ENCODE assay signal across 11 cellular contexts in the genomic region with DNA sequence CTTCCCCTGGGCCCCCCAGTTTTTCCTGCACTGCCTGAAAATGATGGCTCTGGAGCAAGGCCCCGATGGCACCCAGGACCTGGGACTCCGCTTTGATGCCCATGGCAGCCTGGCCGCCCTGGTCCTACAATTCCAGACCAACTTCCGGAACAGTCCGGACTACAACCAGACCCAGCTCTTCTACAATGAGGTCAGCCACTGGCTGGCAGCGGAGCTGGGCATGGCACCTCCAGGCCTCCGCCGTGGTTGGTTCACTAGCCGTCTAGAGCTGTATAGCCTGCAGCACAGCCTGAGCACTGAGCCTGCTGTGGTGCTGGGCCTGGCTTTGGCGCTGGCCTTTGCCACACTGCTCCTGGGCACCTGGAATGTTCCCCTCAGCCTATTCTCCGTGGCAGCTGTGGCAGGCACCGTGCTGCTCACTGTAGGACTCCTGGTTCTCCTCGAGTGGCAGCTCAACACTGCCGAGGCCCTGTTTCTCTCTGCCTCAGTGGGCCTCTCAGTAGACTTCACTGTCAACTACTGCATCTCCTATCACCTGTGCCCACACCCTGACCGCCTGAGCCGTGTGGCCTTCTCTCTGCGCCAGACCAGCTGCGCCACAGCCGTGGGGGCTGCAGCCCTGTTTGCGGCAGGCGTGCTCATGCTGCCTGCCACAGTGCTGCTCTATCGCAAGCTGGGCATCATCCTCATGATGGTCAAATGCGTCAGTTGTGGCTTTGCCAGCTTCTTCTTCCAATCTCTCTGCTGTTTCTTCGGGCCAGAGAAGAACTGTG. TPM values are rescaled to one million over a fixed set of nuclear protein-coding genes. Genes with fewer than 3 reads are reported as not detected.
DNase-seq lines count a peak whose midpoint lies in the region; ATAC-seq and TF ChIP-seq lines count a peak whose summit lies in the region.
"Had no signal": no experiment of that assay in that cellular context is flagged by ENCODE, and none has a peak within 500 bp of the region (broad histone marks: within the 10 kb centered on the region; RNA-seq: fewer than 3 reads in every experiment).

No MANE protein-coding gene starts in this region.

- no peak overlapping the region for H3K4me3 ChIP-seq in brain microvascular endothelial cell (ENCODE audit: low read depth, low read length)

- peak overlapping the region; percentile 57 for H3K27ac Mint-ChIP-seq in stimulated activated naive CD8-positive, alpha-beta T cell treated with anti-CD3 and anti-CD28 coated beads, Interleukin-15, Interleukin-2, amounts not matched to agents 100 ng/mL and 50 ng/mL, for 24 hours
- peak overlapping the region in 1 of 2 donors; percentile 28 for H3K27ac Mint-ChIP-seq in stimulated activated naive CD8-positive, alpha-beta T cell treated with anti-CD3 and anti-CD28 coated beads, Interleukin-15, amount 100 ng/mL, for 72 hours
- no peak overlapping the region for H3K27ac Mint-ChIP-seq in activated naive CD8-positive, alpha-beta T cell treated with anti-CD3 and anti-CD28 coated beads, Interleukin-2, amount 10 ng/mL, durations not matched to agents 7 days and 5 days
- H3K27ac Mint-ChIP-seq in mesothelial cell of epicardium: no peak overlapping the region
- H3K27ac Mint-ChIP-seq: activated T-cell treated with anti-CD3 and anti-CD28 coated beads, Interleukin-2, amount 50 U/mL, for 72 hours; H9 had no signal

- no peaks in the 10 kb centered on the region for H3K9me3 Mint-ChIP-seq in stimulated activated naive CD8-positive, alpha-beta T cell treated with anti-CD3 and anti-CD28 coated beads, Interleukin-15, Interleukin-2, amounts not matched to agents 100 ng/mL and 50 ng/mL, for 24 hours
- H3K9me3 Mint-ChIP-seq in stimulated activated naive CD8-positive, alpha-beta T cell treated with anti-CD3 and anti-CD28 coated beads, Interleukin-15, amount 100 ng/mL, for 72 hours: no peaks in the 10 kb centered on the region
- H3K9me3 Mint-ChIP-seq in activated naive CD8-positive, alpha-beta T cell treated with anti-CD3 and anti-CD28 coated beads, Interleukin-2, amount 10 ng/mL, durations not matched to agents 7 days and 5 days: no peaks in the 10 kb centered on the region
- H3K9me3 Mint-ChIP-seq in mesothelial cell of epicardium: no peaks in the 10 kb centered on the region
- H3K9me3 Mint-ChIP-seq: activated T-cell treated with anti-CD3 and anti-CD28 coated beads, Interleukin-2, amount 50 U/mL, for 72 hours had no signal

- peaks cover 23% of the 10 kb centered on the region for H3K4me1 Mint-ChIP-seq in stimulated activated naive CD8-positive, alpha-beta T cell treated with anti-CD3 and anti-CD28 coated beads, Interleukin-15, Interleukin-2, amounts not matched to agents 100 ng/mL and 50 ng/mL, for 24 hours (ENCODE audit: low read depth)
- peaks cover 38% of the 10 kb centered on the region for H3K4me1 Mint-ChIP-seq in stimulated activated naive CD8-positive, alpha-beta T cell treated with anti-CD3 and anti-CD28 coated beads, Interleukin-15, amount 100 ng/mL, for 72 hours
- peaks cover 14% of the 10 kb centered on the region for H3K4me1 Mint-ChIP-seq in activated naive CD8-positive, alpha-beta T cell treated with anti-CD3 and anti-CD28 coated beads, Interleukin-2, amount 10 ng/mL, durations not matched to agents 7 days and 5 days
- peaks cover 5% of the 10 kb centered on the region for H3K4me1 Mint-ChIP-seq in mesothelial cell of epicardium

- H3K27ac ChIP-seq in brain microvascular endothelial cell: no peak overlapping the region

- H3K36me3 ChIP-seq in brain microvascular endothelial cell (replicated peaks): no peaks in the 10 kb centered on the region

- in situ Hi-C loops in brain microvascular endothelial cell (cut with HindIII; ENCODE audit: low pct_ligation_motif_present, low sequenced_read_pairs): no loop called here

- no peaks in the 10 kb centered on the region for H3K27me3 Mint-ChIP-seq in stimulated activated naive CD8-positive, alpha-beta T cell treated with anti-CD3 and anti-CD28 coated beads, Interleukin-15, Interleukin-2, amounts not matched to agents 100 ng/mL and 50 ng/mL, for 24 hours
- no peaks in the 10 kb centered on the region for H3K27me3 Mint-ChIP-seq in stimulated activated naive CD8-positive, alpha-beta T cell treated with anti-CD3 and anti-CD28 coated beads, Interleukin-15, amount 100 ng/mL, for 72 hours
- H3K27me3 Mint-ChIP-seq in activated naive CD8-positive, alpha-beta T cell treated with anti-CD3 and anti-CD28 coated beads, Interleukin-2, amount 10 ng/mL, durations not matched to agents 7 days and 5 days: peaks cover 15% of the 10 kb centered on the region
- H3K27me3 Mint-ChIP-seq in mesothelial cell of epicardium (ENCODE audit: low read depth): peaks cover 38% of the 10 kb centered on the region

- H3K4me3 Mint-ChIP-seq in stimulated activated naive CD8-positive, alpha-beta T cell treated with anti-CD3 and anti-CD28 coated beads, Interleukin-15, Interleukin-2, amounts not matched to agents 100 ng/mL and 50 ng/mL, for 24 hours: no peak overlapping the region
- peak overlapping the region in 1 of 2 donors; percentile 32 for H3K4me3 Mint-ChIP-seq in stimulated activated naive CD8-positive, alpha-beta T cell treated with anti-CD3 and anti-CD28 coated beads, Interleukin-15, amount 100 ng/mL, for 72 hours
- peak overlapping the region; percentile 2 for H3K4me3 Mint-ChIP-seq in activated naive CD8-positive, alpha-beta T cell treated with anti-CD3 and anti-CD28 coated beads, Interleukin-2, amount 10 ng/mL, durations not matched to agents 7 days and 5 days
- peak overlapping the region; percentile 28 for H3K4me3 Mint-ChIP-seq in mesothelial cell of epicardium
- H3K4me3 Mint-ChIP-seq: H9 had no signal

- no peak for DNase-seq in stimulated activated naive CD8-positive, alpha-beta T cell treated with anti-CD3 and anti-CD28 coated beads, Interleukin-15, amount 100 ng/mL, for 72 hours
- DNase-seq in activated naive CD8-positive, alpha-beta T cell treated with anti-CD3 and anti-CD28 coated beads, Interleukin-2, amount 10 ng/mL, durations not matched to agents 7 days and 5 days: no peak
- no peak for DNase-seq in mesothelial cell of epicardium (ENCODE audit: low spot score in 2 of 2, unreplicated experiment in 2 of 2)
- DNase-seq in D341Med (ENCODE audit: low spot score): no peak
- no peak for DNase-seq in DMS53 (lab: John Stamatoyannopoulos, UW)
- DNase-seq in SIG-M5 (lab: John Stamatoyannopoulos, UW): no peak
- DNase-seq in brain microvascular endothelial cell: no peak

- TF ChIP-seq CTCF in mesothelial cell of epicardium (IDR thresholded peaks at IDR 0.05; ENCODE audit: unreplicated experiment): no peak
- TF ChIP-seq CTCF in brain microvascular endothelial cell (IDR thresholded peaks at IDR 0.05; ENCODE audit: low read depth, low read length, missing control alignments): no peak

- ATAC-seq in stimulated activated naive CD8-positive, alpha-beta T cell treated with anti-CD3 and anti-CD28 coated beads, Interleukin-15, amount 100 ng/mL, for 72 hours: no peak
- ATAC-seq in activated naive CD8-positive, alpha-beta T cell treated with anti-CD3 and anti-CD28 coated beads, Interleukin-2, amount 10 ng/mL, durations not matched to agents 7 days and 5 days (ENCODE audit: low read depth): no peak

- H3K36me3 Mint-ChIP-seq in stimulated activated naive CD8-positive, alpha-beta T cell treated with anti-CD3 and anti-CD28 coated beads, Interleukin-15, Interleukin-2, amounts not matched to agents 100 ng/mL and 50 ng/mL, for 24 hours (ENCODE audit: low read depth): no peaks in the 10 kb centered on the region
- no peaks in the 10 kb centered on the region for H3K36me3 Mint-ChIP-seq in activated naive CD8-positive, alpha-beta T cell treated with anti-CD3 and anti-CD28 coated beads, Interleukin-2, amount 10 ng/mL, durations not matched to agents 7 days and 5 days
- H3K36me3 Mint-ChIP-seq in mesothelial cell of epicardium: no peaks in the 10 kb centered on the region

- POLR2A ChIA-PET in activated naive CD8-positive, alpha-beta T cell treated with anti-CD3 and anti-CD28 coated beads, Interleukin-2, amount 10 ng/mL, durations not matched to agents 7 days and 5 days (lab: Charles Lee): interaction anchor here (1.1 to 4.0 kb wide), 5 partner anchors 30 to 70 kb away, joined by 3 to 22 read pairs (median 8); partner anchors contain the start of gene IVD

- H3K27me3 ChIP-seq in brain microvascular endothelial cell (replicated peaks): no peaks in the 10 kb centered on the region

RNA-seq across cellular contexts. Expression of gene DISP2, which starts 10.9 kb away (rescaled TPM):
- total RNA-seq in activated naive CD8-positive, alpha-beta T cell treated with anti-CD3 and anti-CD28 coated beads, Interleukin-2, amount 10 ng/mL, durations not matched to agents 7 days and 5 days: 1 to 10 TPM; 1.5 to 2.0 TPM
- total RNA-seq in mesothelial cell of epicardium: 0.57 to 0.76 TPM (median 0.64 TPM) in 3 replicates

RNA-seq across cellular contexts. Expression of gene KNSTRN, which starts 13.6 kb away (rescaled TPM):
- total RNA-seq in activated naive CD8-positive, alpha-beta T cell treated with anti-CD3 and anti-CD28 coated beads, Interleukin-2, amount 10 ng/mL, durations not matched to agents 7 days and 5 days: 10 to 100 TPM; 47.0 to 49.5 TPM
- 29.9 to 34.6 TPM (median 31.1 TPM) in 3 replicates for total RNA-seq in mesothelial cell of epicardium

RNA-seq across cellular contexts. Expression of gene PHGR1, which starts 18.1 kb away (rescaled TPM):
- total RNA-seq in activated naive CD8-positive, alpha-beta T cell treated with anti-CD3 and anti-CD28 coated beads, Interleukin-2, amount 10 ng/mL, durations not matched to agents 7 days and 5 days: not detected
- 0.93 TPM in 1 of 3 replicates, not detected in the others for total RNA-seq in mesothelial cell of epicardium
- total RNA-seq: activated T-cell treated with anti-CD3 and anti-CD28 coated beads, Interleukin-2, amount 50 U/mL, for 72 hours; epithelial cell of proximal tubule; H9 had no signal

RNA-seq across cellular contexts. Expression of gene CCDC9B, which starts 28.1 kb away (rescaled TPM):
- 1 to 10 TPM; 2.3 to 2.6 TPM for total RNA-seq in activated naive CD8-positive, alpha-beta T cell treated with anti-CD3 and anti-CD28 coated beads, Interleukin-2, amount 10 ng/mL, durations not matched to agents 7 days and 5 days
- 23.4 to 26.9 TPM (median 26.1 TPM) in 3 replicates for total RNA-seq in mesothelial cell of epicardium

RNA-seq across cellular contexts. Expression of gene IVD, which starts 36.7 kb away (rescaled TPM):
- total RNA-seq in activated naive CD8-positive, alpha-beta T cell treated with anti-CD3 and anti-CD28 coated beads, Interleukin-2, amount 10 ng/mL, durations not matched to agents 7 days and 5 days: 10 to 100 TPM; 92.4 to 95.2 TPM
- total RNA-seq in mesothelial cell of epicardium: 101 to 117 TPM (median 104 TPM) in 3 replicates
